1 cellular context compared by ENCODE assay signal in genomic region chr2:38613126-38613848, GRCh38.
TF ChIP-seq lines count a peak whose summit lies in the region.

No MANE protein-coding gene starts in this region.

TF ChIP-seq in H1, 55 proteins besides CTCF, POLR2A, EP300 and RAD21:
- TF ChIP-seq TAF7 (optimal IDR thresholded peaks at IDR 0.05; ENCODE audit: borderline replicate concordance, low read depth, low read length) (no peak), CHD7 (IDR thresholded peaks at IDR 0.05; ENCODE audit: insufficient replicate concordance, low read length) (no peak), JUN (IDR thresholded peaks at IDR 0.05; ENCODE audit: low read depth, low read length) (no peak), KDM4A (IDR thresholded peaks at IDR 0.05; ENCODE audit: low read depth, low read length, severe bottlenecking) (no peak), BRCA1 (IDR thresholded peaks at IDR 0.05; ENCODE audit: low read depth, low read length) (no peak), FOSL1 (IDR thresholded peaks at IDR 0.05; ENCODE audit: insufficient read depth, low read depth, low read length) (no peak), POLR2AphosphoS5 (IDR thresholded peaks at IDR 0.05; ENCODE audit: low read depth, low read length) (no peak), SIRT6 (IDR thresholded peaks at IDR 0.05; ENCODE audit: low read length) (no peak), E2F6 (IDR thresholded peaks at IDR 0.05) (no peak), TCF12 (IDR thresholded peaks at IDR 0.05; ENCODE audit: low read depth, low read length) (no peak), CHD1 (IDR thresholded peaks at IDR 0.05; ENCODE audit: low read depth, low read length) (no peak), SIX5 (IDR thresholded peaks at IDR 0.05; ENCODE audit: low read depth, low read length) (no peak)
